ENCODE assay signal across 8 cellular contexts in genomic region chr19:4375620-4376228, GRCh38. TPM values are rescaled to one million over a fixed set of nuclear protein-coding genes. Genes with fewer than 3 reads are reported as not detected.
DNase-seq lines count a peak whose midpoint lies in the region; ATAC-seq and TF ChIP-seq lines count a peak whose summit lies in the region.

No MANE protein-coding gene starts in this region.

- DNase-seq in DMS79 treated with DMSO at 0.1 percent for 48 hours (lab: John Stamatoyannopoulos, UW), result peak; percentile 67
- peak; percentile 64 for DNase-seq in GM23338 (ENCODE audit: low spot score)
- peak in 2 of 3 donors; percentile 72 to 76 for DNase-seq in Peyer's patch
- DNase-seq in epithelial cell of esophagus (ENCODE audit: low read depth), result no peak
- DNase-seq in nucleus accumbens (lab: John Stamatoyannopoulos, UW), result peak in 35 of 56 donors; percentile 16 to 76 (median 50)
- DNase-seq in effector CD8-positive, alpha-beta T cell (lab: John Stamatoyannopoulos, UW), result no peak
- no peak for DNase-seq in NCI-H82 (lab: John Stamatoyannopoulos, UW)
- no peak for DNase-seq in DMS153 (lab: John Stamatoyannopoulos, UW)

- H3K9me3 ChIP-seq in Peyer's patch, result no peaks in the 10 kb centered on the region

- no peaks in the 10 kb centered on the region for H3K9me2 ChIP-seq in GM23338 (ENCODE audit: insufficient read depth)

- no peak overlapping the region for H2AFZ ChIP-seq in GM23338

- H3K4me3 ChIP-seq in GM23338 (peak overlapping the region; percentile 35; the same call in 1 of the 2 replicates), Peyer's patch (peak overlapping the region in 2 of 4 donors; percentile 16 to 17), epithelial cell of esophagus (ENCODE audit: low read length) (no peak overlapping the region)

- H3F3A ChIP-seq in GM23338 (replicated peaks; ENCODE audit: low read depth), result 0 out of 2 replicates have a peak, but pooled peaks cover 13% of the 10 kb centered on the region

- ATAC-seq in GM23338, result peak; percentile 62

- no peaks in the 10 kb centered on the region for H3K36me3 Mint-ChIP-seq in GM23338 (ENCODE audit: low read depth)

- peaks cover 51% of the 10 kb centered on the region for H3K4me1 Mint-ChIP-seq in GM23338

- peak overlapping the region; percentile 46 for H3K4me3 Mint-ChIP-seq in GM23338

- H3K4me1 ChIP-seq in GM23338 (ENCODE audit: insufficient read depth) (peaks cover 29% of the 10 kb centered on the region), Peyer's patch (peaks cover 12 to 81% (median 58%) of the 10 kb centered on the region in 4 donors)

- H3K27ac ChIP-seq in GM23338 (ENCODE audit: low read depth), result peak overlapping the region; percentile 85
- H3K27ac ChIP-seq in Peyer's patch, result peak overlapping the region; percentile 68 to 95 (median 81)

- H3K36me3 ChIP-seq in GM23338 (ENCODE audit: insufficient read depth), result no peaks in the 10 kb centered on the region
- H3K36me3 ChIP-seq in Peyer's patch, result peaks cover 0 to 4% (median 0%) of the 10 kb centered on the region in 3 donors

- H3K27me3 ChIP-seq in GM23338 (ENCODE audit: insufficient read depth) (no peaks in the 10 kb centered on the region), Peyer's patch (no peaks in the 10 kb centered on the region)

- H3K79me2 ChIP-seq in GM23338 (replicated peaks; ENCODE audit: insufficient read depth), result peaks cover 81% of the 10 kb centered on the region

- peak overlapping the region; percentile 92 for H3K27ac Mint-ChIP-seq in GM23338

- TF ChIP-seq CTCF in GM23338 (conservative IDR thresholded peaks at IDR 0.05; ENCODE audit: low read depth in 2 of 2), result peak; percentile 31 to 46
- peak in 5 of 6 experiments; percentile 18 to 32 (median 28) for TF ChIP-seq CTCF in Peyer's patch (IDR thresholded peaks at IDR 0.05)
- peak; percentile 28 for TF ChIP-seq CTCF in epithelial cell of esophagus (IDR thresholded peaks at IDR 0.05; ENCODE audit: insufficient read depth, low read depth, low read length, missing control alignments)

- H3K27me3 Mint-ChIP-seq in GM23338 (ENCODE audit: insufficient read depth, low read depth, poor library complexity), result peaks cover 25% of the 10 kb centered on the region

- TF ChIP-seq POLR2A in Peyer's patch (IDR thresholded peaks at IDR 0.05), result no peak

- peak overlapping the region; percentile 54 for H3K4me2 ChIP-seq in GM23338

- H3K9me3 Mint-ChIP-seq in GM23338, result no peaks in the 10 kb centered on the region

- H4K20me1 ChIP-seq in GM23338 (replicated peaks; ENCODE audit: insufficient read depth), result peaks cover 25% of the 10 kb centered on the region; the same call in 1 of the 2 replicates

TF ChIP-seq in GM23338, 12 proteins besides CTCF, POLR2A, EP300 and RAD21:
- peak; percentile 62 for TF ChIP-seq CREB1 (CRISPR knock-in tag; IDR thresholded peaks at IDR 0.05; ENCODE audit: low read depth)
- TF ChIP-seq REST (IDR thresholded peaks at IDR 0.05; ENCODE audit: unreplicated experiment), result no peak
TF ChIP-seq in GM23338: peak in this region for 1.

RNA-seq across cellular contexts. Expression of gene SH3GL1, which starts 24.6 kb away (rescaled TPM):
- total RNA-seq in GM23338 (2014; rRNA removed; shearing (Covaris generic)), result 85.8 and 89.5 TPM in 2 replicates
- 73.1 and 75.6 TPM in 2 replicates for polyA plus RNA-seq in GM23338 (2016; fragmentation: Nextera tagmentation; extraction: Ambion mirVana)
- 100 to 1,000 TPM in 1 of 4 donors, 10 to 100 TPM in 3; 69.3 to 102 (median 73.9) TPM for total RNA-seq in Peyer's patch

RNA-seq across cellular contexts. Expression of gene CHAF1A, which starts 26.7 kb away (rescaled TPM):
- total RNA-seq in GM23338 (2014; rRNA removed; shearing (Covaris generic)), result 84.1 and 113 TPM in 2 replicates
- 109 and 125 TPM in 2 replicates for polyA plus RNA-seq in GM23338 (2016; fragmentation: Nextera tagmentation; extraction: Ambion mirVana)
- 10 to 100 TPM in 3 of 4 donors, 1 to 10 TPM in 1; 7.5 to 66.8 (median 14.4) TPM for total RNA-seq in Peyer's patch

RNA-seq across cellular contexts. Expression of gene MPND, which starts 32.4 kb away (rescaled TPM):
- total RNA-seq in GM23338 (2014; rRNA removed; shearing (Covaris generic)), result 9.1 and 15.6 TPM in 2 replicates
- 11.8 and 22.5 TPM in 2 replicates for polyA plus RNA-seq in GM23338 (2016; fragmentation: Nextera tagmentation; extraction: Ambion mirVana)
- total RNA-seq in Peyer's patch, result 10 to 100 TPM in 3 of 4 donors, 1 to 10 TPM in 1; 8.3 to 26.1 (median 20.8) TPM

RNA-seq across cellular contexts. Expression of gene STAP2, which starts 37.1 kb away (rescaled TPM):
- total RNA-seq in GM23338 (2014; rRNA removed; shearing (Covaris generic)), result 9.2 and 15.1 TPM in 2 replicates
- 20.7 and 21.7 TPM in 2 replicates for polyA plus RNA-seq in GM23338 (2016; fragmentation: Nextera tagmentation; extraction: Ambion mirVana)
- total RNA-seq in Peyer's patch, result 100 to 1,000 TPM in 3 of 4 donors, 10 to 100 TPM in 1; 90.8 to 227 (median 134) TPM

Comparison
In these comparisons a context has a peak if more than half of its experiments do, and no peak if none do; other contexts are left out.
1. DNase-seq: peak in DMS79 treated with DMSO at 0.1 percent for 48 hours (single experiment), GM23338 (single experiment), Peyer's patch (2 of 3) and nucleus accumbens (35 of 56); none in epithelial cell of esophagus (single experiment), effector CD8-positive, alpha-beta T cell (single experiment), NCI-H82 (single experiment) and DMS153 (single experiment).
2. Peak in every context shown above with its lines, with median percentiles within 50 percentile points of each other: CTCF ChIP-seq.